ENCODE assay signal across 10 cellular contexts in the genomic region with DNA sequence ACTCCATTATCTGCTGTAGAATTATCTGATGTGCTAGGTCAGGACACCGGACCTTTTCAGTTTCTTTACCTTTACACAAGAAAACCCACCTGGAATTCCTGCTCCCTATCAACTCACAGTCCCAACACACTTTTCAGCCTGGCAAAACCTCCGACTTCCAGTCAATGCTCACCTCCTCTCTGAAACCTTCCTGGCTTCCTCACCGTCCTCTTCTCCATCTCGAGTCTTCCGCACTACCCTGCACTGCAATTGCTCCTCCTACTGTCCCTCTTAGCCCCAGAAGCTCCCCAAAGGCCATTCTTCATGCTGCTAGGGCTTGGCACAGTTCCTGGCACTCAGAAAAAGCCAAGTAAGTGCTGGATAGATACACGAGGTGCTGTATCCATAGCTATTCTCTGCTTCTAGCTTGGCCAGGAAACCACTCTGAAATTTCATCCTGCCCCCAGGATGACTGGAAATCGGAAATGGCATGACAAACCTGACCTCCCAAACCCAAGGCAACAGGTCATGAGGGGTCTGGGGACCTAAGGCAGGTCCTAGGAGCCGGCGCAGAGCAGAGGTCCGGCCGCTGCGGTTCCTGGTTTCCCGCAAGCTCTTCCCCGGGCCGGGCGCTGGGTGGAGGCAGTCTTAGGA. TPM values are rescaled to one million over a fixed set of nuclear protein-coding genes. Genes with fewer than 3 reads are reported as not detected.
DNase-seq lines count a peak whose midpoint lies in the region; ATAC-seq, FAIRE-seq and TF ChIP-seq lines count a peak whose summit lies in the region.
"Had no signal": no experiment of that assay in that cellular context is flagged by ENCODE, and none has a peak within 500 bp of the region (broad histone marks: within the 10 kb centered on the region; RNA-seq: fewer than 3 reads in every experiment).

No MANE protein-coding gene starts in this region.

- no peak overlapping the region for H2BK120ac ChIP-seq in H1 (replicated peaks; ENCODE audit: low read depth, low read length)

- H4K8ac ChIP-seq in H1 (ENCODE audit: extremely low read depth, insufficient read depth, low read length), result no peak overlapping the region

- CTCF ChIA-PET in H1 (lab: Charles Lee; ENCODE audit: partially characterized antibody), result interaction anchor here (0.6 to 7.8 kb wide), 24 partner anchors 9 to 154 kb away, joined by 3 to 71 read pairs (median 6); no protein-coding TSS in a partner anchor

- H3K79me2 ChIP-seq in KMS-11 (ENCODE audit: insufficient read depth, low read depth), result no peaks in the 10 kb centered on the region
- H3K79me2 ChIP-seq in H1 (ENCODE audit: control insufficient read depth in 1 of 2, insufficient read depth in 2 of 2, low read length in 2 of 2), result peaks cover 7 to 48% of the 10 kb centered on the region in 2 experiments
- no peaks in the 10 kb centered on the region for H3K79me2 ChIP-seq in neural cell (replicated peaks; ENCODE audit: insufficient read depth, low read length)

- H4K20me1 ChIP-seq in BLaER1 (no peaks in the 10 kb centered on the region), KMS-11 (ENCODE audit: insufficient read depth) (no peaks in the 10 kb centered on the region), H1 (replicated peaks in 1 of 2; ENCODE audit: control insufficient read depth in 1 of 2, insufficient read depth in 2 of 2, low read length in 2 of 2) (peaks cover 6 to 7% of the 10 kb centered on the region in 2 experiments), neural cell (ENCODE audit: insufficient read depth) (no peaks in the 10 kb centered on the region)

- no peak overlapping the region for H4K5ac ChIP-seq in H1 (ENCODE audit: insufficient read length, low read depth, low read length)

- no peak overlapping the region for H3K27ac ChIP-seq in BLaER1
- H3K27ac ChIP-seq in KMS-11, result no peak overlapping the region
- no peak overlapping the region for H3K27ac ChIP-seq in H1 (ENCODE audit: low read depth, low read length)
- H3K27ac ChIP-seq in neural cell (ENCODE audit: low read length), result peak overlapping the region; percentile 18

- H3K9me2 ChIP-seq in neural cell (ENCODE audit: insufficient read depth, low read length), result no peaks in the 10 kb centered on the region

- H3K4me2 ChIP-seq in BLaER1 (peak overlapping the region; percentile 76), KMS-11 (0 out of 2 replicates have a peak overlapping the region, but pooled peaks have one; percentile 21), H1 (ENCODE audit: insufficient read depth in 1 of 2, low read depth in 2 of 2, low read length in 2 of 2) (peak overlapping the region; percentile 84 to 98), neural cell (ENCODE audit: low read length) (peak overlapping the region; percentile 23)

- 5% methylated on average over 16 of the region's 16 CpGs; no CpG with 5 or more reads in 1 of the 2 experiments for WGBS in H1 (ENCODE audit: extremely low coverage in 1 of 2, insufficient coverage in 1 of 2, insufficient read length in 1 of 2, insufficient replicate concordance in 2 of 2, low coverage in 1 of 2, low lambda C conversion rate in 2 of 2, missing lambda C conversion rate in 1 of 2), 2 experiments

- peaks cover 9% of the 10 kb centered on the region; the same call in 1 of the 2 replicates for H3K79me1 ChIP-seq in H1 (ENCODE audit: low read depth, low read length)

- H3K4me1 ChIP-seq in BLaER1 (peaks cover 13% of the 10 kb centered on the region; the same call in 1 of the 2 replicates), KMS-11 (ENCODE audit: low read depth, poor library complexity, severe bottlenecking) (no peaks in the 10 kb centered on the region), H1 (replicated peaks in 1 of 4; ENCODE audit: control insufficient read depth in 3 of 4, insufficient read depth in 4 of 4, low read length in 3 of 4) (peaks cover 5 to 38% (median 26%) of the 10 kb centered on the region in 4 experiments; a peak in 5 of 7 replicates)

- peak overlapping the region; percentile 2 for H4K91ac ChIP-seq in H1 (replicated peaks; ENCODE audit: insufficient read length, low read length)

- H3K14ac ChIP-seq in H1 (ENCODE audit: insufficient read length), result no peak overlapping the region

- DNase-seq in H1 (ENCODE audit: low read depth in 1 of 2, low spot score in 2 of 2) (no peak), middle frontal gyrus (ENCODE audit: extremely low spot score, low spot score) (no peak), HTR-8/SVneo (ENCODE audit: insufficient read length, low spot score) (no peak)
- DNase-seq: activated CD4-positive, alpha-beta T cell treated with anti-CD3 and anti-CD28 coated beads, Interleukin-2, amount 50 U/mL, for 1 hour; CD4-positive, CD25-positive, alpha-beta regulatory T cell had no signal

- H2AK5ac ChIP-seq in H1 (ENCODE audit: low read depth, low read length), result no peak overlapping the region

- ATAC-seq in GM21526 (IDR thresholded peaks at IDR 0.05; ENCODE audit: low FRiP score, unreplicated experiment), result no peak
- ATAC-seq in HG03432 (IDR thresholded peaks at IDR 0.05; ENCODE audit: unreplicated experiment), result no peak

- TF ChIP-seq RAD21 in H1 (IDR thresholded peaks at IDR 0.05 in 1 of 2, conservative IDR thresholded peaks at IDR 0.05 in 1 of 2; ENCODE audit: low read depth in 2 of 2, low read length in 2 of 2) (no peak), neural cell (conservative IDR thresholded peaks at IDR 0.05) (no peak)

- POLR2A ChIA-PET in H1 (lab: Charles Lee; ENCODE audit: partially characterized antibody), result interaction anchor here (0.8 to 2.2 kb wide), 5 partner anchors 8 to 39 kb away, joined by 4 to 9 read pairs (median 4); no protein-coding TSS in a partner anchor

- H3K27me3 ChIP-seq in BLaER1, result peaks cover 21% of the 10 kb centered on the region
- no peaks in the 10 kb centered on the region for H3K27me3 ChIP-seq in KMS-11 (ENCODE audit: insufficient read depth, low read depth)
- peaks cover 0 to 12% (median 7%) of the 10 kb centered on the region in 4 experiments; a peak in 6 of 7 replicates for H3K27me3 ChIP-seq in H1 (replicated peaks in 1 of 4; ENCODE audit: control insufficient read depth in 3 of 4, extremely low read depth in 1 of 4, insufficient read depth in 3 of 4, low read length in 3 of 4)
- peaks cover 29% of the 10 kb centered on the region for H3K27me3 ChIP-seq in neural cell (ENCODE audit: insufficient read depth, low read depth, low read length)

- TF ChIP-seq CTCF in KMS-11 (conservative IDR thresholded peaks at IDR 0.05; ENCODE audit: low read depth, low read length) (no peak), H1 (IDR thresholded peaks at IDR 0.05; ENCODE audit: control extremely low read depth in 1 of 3, insufficient read depth in 1 of 3, low read depth in 1 of 3, low read length in 3 of 3) (no peak), neural cell (IDR thresholded peaks at IDR 0.05; ENCODE audit: poor library complexity, severe bottlenecking) (no peak)

- H3K23me2 ChIP-seq in H1 (ENCODE audit: low read depth, low read length), result peaks cover 11% of the 10 kb centered on the region

- no peak overlapping the region; the same call in 1 of the 2 replicates for H2BK15ac ChIP-seq in H1 (ENCODE audit: low read length)

- H3K56ac ChIP-seq in H1 (replicated peaks; ENCODE audit: insufficient read length, low read depth, low read length), result no peak overlapping the region

- H3K36me3 ChIP-seq in BLaER1, result no peaks in the 10 kb centered on the region
- no peaks in the 10 kb centered on the region for H3K36me3 ChIP-seq in KMS-11 (ENCODE audit: insufficient read depth)
- H3K36me3 ChIP-seq in H1 (ENCODE audit: control insufficient read depth in 2 of 4, insufficient read depth in 4 of 4, low read length in 3 of 4), result peaks cover 0 to 9% (median 0%) of the 10 kb centered on the region in 4 experiments; a peak in 1 of 8 replicates
- H3K36me3 ChIP-seq in neural cell (ENCODE audit: insufficient read depth, low read length), result no peaks in the 10 kb centered on the region

- H3K9ac ChIP-seq in BLaER1, result 0 out of 2 replicates have a peak overlapping the region, but pooled peaks have one; percentile 55
- no peak overlapping the region for H3K9ac ChIP-seq in KMS-11
- peak overlapping the region; percentile 56 to 86 (median 77) for H3K9ac ChIP-seq in H1 (replicated peaks in 1 of 4; ENCODE audit: extremely low read depth in 1 of 4, low read depth in 3 of 4, low read length in 3 of 4)
- H3K9ac ChIP-seq in neural cell (ENCODE audit: low read length), result peak overlapping the region; percentile 71

- H3K9me3 ChIP-seq in BLaER1 (no peaks in the 10 kb centered on the region), H1 (ENCODE audit: insufficient read depth in 2 of 2, low read depth in 1 of 2, low read length in 1 of 2) (peaks cover 5 to 8% of the 10 kb centered on the region in 2 experiments; a peak in 3 of 4 replicates), neural cell (ENCODE audit: low read length) (no peaks in the 10 kb centered on the region)

- TF ChIP-seq EP300 in H1 (IDR thresholded peaks at IDR 0.05; ENCODE audit: borderline replicate concordance in 1 of 2, low read depth in 2 of 2, low read length in 2 of 2) (no peak), neural cell (conservative IDR thresholded peaks at IDR 0.05; ENCODE audit: poor library complexity, severe bottlenecking) (no peak)

- peak overlapping the region; percentile 39; the same call in 1 of the 2 replicates for H3K18ac ChIP-seq in H1 (ENCODE audit: extremely low read depth, low read length)

- FAIRE-seq in H1 (lab: Jason Lieb, UNC) (no peak), HTR-8/SVneo (lab: Jason Lieb, UNC) (no peak)

- H2AFZ ChIP-seq in KMS-11 (ENCODE audit: low read depth) (peak overlapping the region; percentile 18; the same call in 1 of the 2 replicates), H1 (ENCODE audit: low read length) (no peak overlapping the region), neural cell (ENCODE audit: low read depth, low read length) (peak overlapping the region; percentile 5)

- H2BK12ac ChIP-seq in H1 (ENCODE audit: low read depth, low read length), result peak overlapping the region; percentile 41; the same call in 1 of the 2 replicates

- H2BK20ac ChIP-seq in H1 (ENCODE audit: low read length), result no peak overlapping the region

- no peak overlapping the region for H3K23ac ChIP-seq in H1 (ENCODE audit: insufficient read length)

- no peak overlapping the region for H3K4ac ChIP-seq in H1 (replicated peaks; ENCODE audit: insufficient read length, low read depth, low read length)

- H3K4me3 ChIP-seq in BLaER1 (peak overlapping the region; percentile 67), KMS-11 (IDR thresholded peaks at IDR 0.05; ENCODE audit: insufficient read depth, low read depth, low read length) (no peak overlapping the region), H1 (ENCODE audit: extremely low read depth in 1 of 4, insufficient read depth in 2 of 4, low read depth in 3 of 4, low read length in 4 of 4) (peak overlapping the region; percentile 74 to 93 (median 83)), neural cell (ENCODE audit: low read length) (peak overlapping the region; percentile 80)

- 0 out of 2 replicates have a peak overlapping the region, but pooled peaks have one; percentile 9 for H2BK5ac ChIP-seq in H1 (ENCODE audit: low read depth, low read length)

- no peaks in the 10 kb centered on the region for H3F3A ChIP-seq in neural cell (ENCODE audit: insufficient read depth, low read length, poor library complexity, severe bottlenecking)

- no peak for TF ChIP-seq POLR2A in H1 (IDR thresholded peaks at IDR 0.05; ENCODE audit: control extremely low read depth in 1 of 2, low read depth in 2 of 2, low read length in 2 of 2)

RNA-seq across cellular contexts. Expression of gene SYN3, which starts 0.7 kb away (rescaled TPM):
- total RNA-seq in H1 (2021; fragmentation: NEBNext Ultra II Directional; extraction: Animal tissue kit (Norgen Biotek cat#: 25700)), result 20.4 and 21.8 TPM in 2 replicates
- polyA plus RNA-seq in H1 (2011; rRNA removed), result 12.0 and 20.3 TPM in 2 replicates
- polyA plus RNA-seq in H1 (2011; cell fraction: cytosol; rRNA removed), result 8.6 TPM
- polyA plus RNA-seq in H1 (2011; cell fraction: nucleus; rRNA removed), result 48.1 TPM
- polyA plus RNA-seq in H1 (2012, experiment 1 of 2), result 10.1 to 16.8 TPM (median 13.1 TPM) in 4 replicates
- 5.4 TPM for polyA plus RNA-seq in H1 (2012, experiment 2 of 2)
- 5.1 TPM for polyA plus RNA-seq in H1 (2013, experiment 1 of 2)
- polyA plus RNA-seq in H1 (2013, experiment 2 of 2), result 4.9 TPM
- 61.7 and 77.8 TPM in 2 replicates for polyA minus RNA-seq in H1 (2011; rRNA and poly(A)+ RNA removed)
- polyA minus RNA-seq in H1 (2011; cell fraction: cytosol; rRNA and poly(A)+ RNA removed), result 21.0 TPM
- 156 TPM for polyA minus RNA-seq in H1 (2011; cell fraction: nucleus; rRNA and poly(A)+ RNA removed)
- polyA plus RNA-seq in neural cell, result 2.2 and 2.8 TPM in 2 replicates
- 25.3 and 26.3 TPM in 2 replicates for polyA minus RNA-seq in neural cell
- total RNA-seq: CD4-positive, CD25-positive, alpha-beta regulatory T cell had no signal
- polyA plus RNA-seq: CD4-positive, CD25-positive, alpha-beta regulatory T cell had no signal

Comparison
In these comparisons a context has a peak if more than half of its experiments do, and no peak if none do; other contexts are left out.
1. H3K4me2 ChIP-seq: peak in every context shown above with its lines; median percentile 91 in H1; 76 in BLaER1; 23 in neural cell; 21 in KMS-11.